ENCODE assay signal across 9 cellular contexts in genomic region chr6:15331143-15331542, GRCh38.
DNase-seq lines count a peak whose midpoint lies in the region; ATAC-seq and TF ChIP-seq lines count a peak whose summit lies in the region.
"Had no signal": no experiment of that assay in that cellular context is flagged by ENCODE, and none has a peak within 500 bp of the region (broad histone marks: within the 10 kb centered on the region; RNA-seq: fewer than 3 reads in every experiment).

No MANE protein-coding gene starts in this region.

- no peak overlapping the region for H4K12ac ChIP-seq in trophoblast cell (ENCODE audit: low read depth, low read length)

- H3K4me1 Mint-ChIP-seq in brain = peaks cover 96% of the 10 kb centered on the region

- no peaks in the 10 kb centered on the region for H3K79me2 ChIP-seq in trophoblast cell (ENCODE audit: control insufficient read depth, insufficient read depth, low read length, poor library complexity)

- no peak overlapping the region for H3K27ac ChIP-seq in IMR-90 (ENCODE audit: insufficient read depth, low read length)
- no peak overlapping the region for H3K27ac ChIP-seq in trophoblast cell (ENCODE audit: low read depth, low read length)
- no peak overlapping the region for H3K27ac ChIP-seq in ascending aorta
- H3K27ac ChIP-seq: 22Rv1 had no signal

- H2BK120ac ChIP-seq in IMR-90 (ENCODE audit: low read depth, low read length) (no peak overlapping the region), trophoblast cell (ENCODE audit: insufficient read depth, low read length, poor library complexity) (no peak overlapping the region)

- in situ Hi-C loops in IMR-90 (cut with MboI; ENCODE audit: low sequenced_read_pairs) = no loop called here

- peak overlapping the region in 1 of 5 experiments; percentile 42 for H3K4me3 Mint-ChIP-seq in brain

- H3K4me2 ChIP-seq in IMR-90 (ENCODE audit: low read depth, low read length) (no peak overlapping the region), trophoblast cell (ENCODE audit: low read length) (no peak overlapping the region)

- H3K36me3 Mint-ChIP-seq in brain = no peaks in the 10 kb centered on the region

- peaks cover 91% of the 10 kb centered on the region for H4K20me1 ChIP-seq in IMR-90 (ENCODE audit: insufficient read depth, low read length)

- H3K4me3 ChIP-seq in IMR-90 (ENCODE audit: insufficient read depth, low read depth, low read length) (no peak overlapping the region), trophoblast cell (ENCODE audit: low read depth, low read length) (no peak overlapping the region), ascending aorta (no peak overlapping the region), lower leg skin (ENCODE audit: low read depth, poor library complexity, severe bottlenecking) (no peak overlapping the region)

- H2BK15ac ChIP-seq in IMR-90 (ENCODE audit: low read depth, low read length) = no peak overlapping the region

- H3K14ac ChIP-seq in IMR-90 (replicated peaks; ENCODE audit: low read depth, low read length) = 0 out of 2 replicates have a peak overlapping the region, but pooled peaks have one; percentile 23
- H3K14ac ChIP-seq in trophoblast cell (ENCODE audit: low read length) = no peak overlapping the region

- TF ChIP-seq CTCF in IMR-90 (conservative IDR thresholded peaks at IDR 0.05; ENCODE audit: low read depth, low read length) (no peak), brain (conservative IDR thresholded peaks at IDR 0.05) (no peak), ascending aorta (IDR thresholded peaks at IDR 0.05) (no peak), lower leg skin (IDR thresholded peaks at IDR 0.05) (no peak)

- H3K27me3 ChIP-seq in IMR-90 (ENCODE audit: control insufficient read depth, insufficient read depth, low read length) (no peaks in the 10 kb centered on the region), trophoblast cell (ENCODE audit: insufficient read depth, low read length) (no peaks in the 10 kb centered on the region), ascending aorta (no peaks in the 10 kb centered on the region)

- H2BK20ac ChIP-seq in IMR-90 (ENCODE audit: low read depth, low read length) = no peak overlapping the region

- POLR2A ChIA-PET in IMR-90 (lab: Charles Lee; ENCODE audit: unreplicated experiment) = no interaction called here

- no peak overlapping the region for H3K18ac ChIP-seq in IMR-90 (ENCODE audit: low read depth, low read length)
- no peak overlapping the region for H3K18ac ChIP-seq in trophoblast cell (ENCODE audit: low read length)

- H3K9me3 ChIP-seq in IMR-90 (ENCODE audit: control insufficient read depth, insufficient read depth, low read length) (no peaks in the 10 kb centered on the region), trophoblast cell (ENCODE audit: insufficient read depth, low read depth, low read length) (no peaks in the 10 kb centered on the region), ascending aorta (no peaks in the 10 kb centered on the region)

- peak; percentile 3 for DNase-seq in DMS53 (lab: John Stamatoyannopoulos, UW)
- no peak for DNase-seq in DMS53 treated with DMSO at 0.1 percent for 48 hours (lab: John Stamatoyannopoulos, UW; ENCODE audit: unreplicated experiment)
- no peak for DNase-seq in IMR-90
- DNase-seq in trophoblast cell = peak; percentile 13 to 49
- no peak for DNase-seq in ascending aorta (ENCODE audit: low spot score in 2 of 2)
- DNase-seq in lower leg skin (ENCODE audit: low spot score in 2 of 2) = no peak

- H3K27me3 Mint-ChIP-seq in brain = no peaks in the 10 kb centered on the region

- H3K9me3 Mint-ChIP-seq in brain = no peaks in the 10 kb centered on the region

- H2AK5ac ChIP-seq in IMR-90 (ENCODE audit: low read depth, low read length) (no peak overlapping the region), trophoblast cell (ENCODE audit: low read length) (no peak overlapping the region)

- peak overlapping the region in 3 of 5 experiments; percentile 13 to 87 (median 72) for H3K27ac Mint-ChIP-seq in brain

- H4K5ac ChIP-seq in IMR-90 (ENCODE audit: low read depth, low read length) = no peak overlapping the region

- CTCF ChIA-PET in IMR-90 (lab: Yijun Ruan, JAX) = no interaction called here

- TF ChIP-seq RAD21 in IMR-90 (IDR thresholded peaks at IDR 0.05; ENCODE audit: low read length) = no peak

- peaks cover 24% of the 10 kb centered on the region for H3K9me1 ChIP-seq in IMR-90 (ENCODE audit: insufficient read depth, low read length)

- no peak overlapping the region for H3K9ac ChIP-seq in IMR-90 (ENCODE audit: low read depth, low read length)
- H3K9ac ChIP-seq in trophoblast cell (ENCODE audit: low read length) = no peak overlapping the region

- no peak overlapping the region for H2AFZ ChIP-seq in IMR-90 (replicated peaks; ENCODE audit: low read length, poor library complexity)
- H2AFZ ChIP-seq in trophoblast cell (ENCODE audit: insufficient read depth, low read length, poor library complexity) = no peak overlapping the region

- intact Hi-C loops in IMR-90 (cut with micrococcal nuclease) = no loop called here
- intact Hi-C loops in ascending aorta (cut with DNase I) = no loop called here
- intact Hi-C loops in lower leg skin (cut with DNase I; ENCODE audit: low total_unique reads) = no loop called here

- H4K8ac ChIP-seq in IMR-90 (ENCODE audit: low read depth in 2 of 2, low read length in 2 of 2) = no peak overlapping the region
- H4K8ac ChIP-seq in trophoblast cell (ENCODE audit: low read depth, low read length) = no peak overlapping the region

- dilution Hi-C loops in IMR-90 (cut with HindIII; ENCODE audit: low sequenced_read_pairs, unreplicated experiment) = no loop called here

- H3K36me3 ChIP-seq in IMR-90 (ENCODE audit: control insufficient read depth, insufficient read depth, low read length) = no peaks in the 10 kb centered on the region
- H3K36me3 ChIP-seq in trophoblast cell (ENCODE audit: control insufficient read depth in 1 of 2, insufficient read depth in 2 of 2, low read length in 2 of 2) = no peaks in the 10 kb centered on the region
- H3K36me3 ChIP-seq in ascending aorta = no peaks in the 10 kb centered on the region

- H3K23ac ChIP-seq in IMR-90 (ENCODE audit: low read depth, low read length) (no peak overlapping the region), trophoblast cell (ENCODE audit: low read length) (no peak overlapping the region)

- H3K79me1 ChIP-seq in IMR-90 (ENCODE audit: low read depth in 1 of 2, low read length in 2 of 2) (peaks cover 43 to 87% of the 10 kb centered on the region in 2 experiments), trophoblast cell (ENCODE audit: low read length) (no peaks in the 10 kb centered on the region)

- TF ChIP-seq POLR2A in IMR-90 (IDR thresholded peaks at IDR 0.05; ENCODE audit: low read depth, low read length) (no peak), lower leg skin (IDR thresholded peaks at IDR 0.05) (no peak)

- ATAC-seq in IMR-90 (ENCODE audit: low read depth) = no peak
- no peak for ATAC-seq in HG02938 (IDR thresholded peaks at IDR 0.05; ENCODE audit: unreplicated experiment)

- H4K91ac ChIP-seq in IMR-90 (ENCODE audit: insufficient read depth, low read depth, low read length) (no peak overlapping the region), trophoblast cell (ENCODE audit: low read depth, low read length) (no peak overlapping the region)

- H3K4me1 ChIP-seq in IMR-90 (ENCODE audit: control insufficient read depth, insufficient read depth, low read length) (peaks cover 21% of the 10 kb centered on the region), trophoblast cell (ENCODE audit: control insufficient read depth in 1 of 2, insufficient read depth in 2 of 2, low read length in 2 of 2) (peaks cover 0 to 2% of the 10 kb centered on the region in 2 experiments), ascending aorta (no peaks in the 10 kb centered on the region)

- H2BK5ac ChIP-seq in IMR-90 (ENCODE audit: low read depth, low read length, poor library complexity, severe bottlenecking) = no peak overlapping the region
- no peak overlapping the region for H2BK5ac ChIP-seq in trophoblast cell (ENCODE audit: low read depth, low read length, poor library complexity)

- no peak overlapping the region for H2AK9ac ChIP-seq in IMR-90 (replicated peaks; ENCODE audit: low read depth, low read length, poor library complexity)

- H3K4ac ChIP-seq in IMR-90 (ENCODE audit: low read depth, low read length) (no peak overlapping the region), trophoblast cell (ENCODE audit: low read depth, low read length) (peak overlapping the region; percentile 10)

- BruUV-seq in IMR-90 (replicated peaks; lab: Mats Ljungman, UMichigan) = no TSS peak

- H3K56ac ChIP-seq in IMR-90 (ENCODE audit: extremely low read depth, insufficient read depth, low read length) = no peak overlapping the region

- no peak overlapping the region for H2BK12ac ChIP-seq in trophoblast cell (ENCODE audit: low read length)

TF ChIP-seq in IMR-90, 13 proteins besides CTCF, POLR2A, EP300 and RAD21:
- peak; percentile 65 for TF ChIP-seq CEBPB (IDR thresholded peaks at IDR 0.05; ENCODE audit: low read depth, low read length)
- no peak for TF ChIP-seq BHLHE40 (IDR thresholded peaks at IDR 0.05; ENCODE audit: low read depth, low read length)

Comparison
In these comparisons a context has a peak if more than half of its experiments do, and no peak if none do; other contexts are left out.
1. DNase-seq: peak in DMS53 (single experiment) and trophoblast cell (2 of 2); none in DMS53 treated with DMSO at 0.1 percent for 48 hours (single experiment), IMR-90 (single experiment), ascending aorta (0 of 2) and lower leg skin (0 of 2).